Comparison of ENCODE assay signal across 15 cellular contexts in the genomic region with DNA sequence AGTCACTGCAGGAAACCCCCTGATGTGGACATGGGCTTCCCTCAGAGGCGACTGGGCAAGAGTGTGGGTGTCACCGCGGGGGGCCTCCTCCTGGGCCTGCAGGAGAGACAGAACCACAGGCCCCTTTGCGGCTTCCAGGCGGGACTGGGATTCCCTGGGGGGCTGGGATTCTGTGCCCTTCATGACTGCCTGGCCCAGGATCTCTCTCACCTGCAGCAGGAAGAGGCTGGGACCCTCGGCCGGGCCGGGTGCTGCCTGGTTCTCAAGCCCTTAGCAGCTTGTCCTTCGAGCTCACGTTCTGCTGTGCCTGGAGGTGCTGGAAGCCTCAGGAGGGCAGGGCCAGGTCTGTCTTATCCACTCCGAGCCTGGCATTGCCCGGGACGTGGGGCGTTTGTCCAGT. TPM values are rescaled to one million over a fixed set of nuclear protein-coding genes. Genes with fewer than 3 reads are reported as not detected.
DNase-seq lines count a peak whose midpoint lies in the region; ATAC-seq and TF ChIP-seq lines count a peak whose summit lies in the region.
"Had no signal": no experiment of that assay in that cellular context is flagged by ENCODE, and none has a peak within 500 bp of the region (broad histone marks: within the 10 kb centered on the region; RNA-seq: fewer than 3 reads in every experiment).

No MANE protein-coding gene starts in this region.

- DNase-seq in RWPE2 (ENCODE audit: low spot score) (peak; percentile 51), mucosa of descending colon (peak in 2 of 3 donors; percentile 14 to 29), sigmoid colon (no peak), coronary artery (ENCODE audit: low spot score) (no peak)
- no peak for DNase-seq in stimulated activated CD4-positive, alpha-beta T cell treated with anti-CD3 and anti-CD28 coated beads, Interleukin-12 subunit alpha, Interleukin-12 subunit beta, amount 100 ng/mL, for 4 hours
- DNase-seq in stimulated activated CD4-positive, alpha-beta T cell treated with anti-CD3 and anti-CD28 coated beads, Interleukin-4, amount 100 ng/mL, for 1 hour = no peak
- DNase-seq: ACHN; CD4-positive, CD25-positive, alpha-beta regulatory T cell; DMS53; GF-D8; HFFc6 had no signal

- H3K27ac ChIP-seq in HEK293 (ENCODE audit: extremely low read depth, low read depth, low read length) (no peak overlapping the region), RWPE2 (ENCODE audit: poor library complexity, severe bottlenecking) (no peak overlapping the region), sigmoid colon (peak overlapping the region in 3 of 4 donors; percentile 84 to 88 (median 85)), coronary artery (no peak overlapping the region)
- H3K27ac ChIP-seq: BLaER1 treated with 17β-estradiol and CSF1 and Interleukin-3, amounts not matched to agents 10 nM and 100 nM had no signal

- H3K36me3 ChIP-seq in HEK293 (ENCODE audit: control insufficient read depth in 2 of 2, insufficient read depth in 1 of 2, low read length in 2 of 2) = peaks cover 8 to 49% of the 10 kb centered on the region in 2 experiments; a peak in 2 of 3 replicates
- H3K36me3 ChIP-seq in RWPE2 (ENCODE audit: low read depth) = peaks cover 66% of the 10 kb centered on the region
- peaks cover 11% of the 10 kb centered on the region for H3K36me3 ChIP-seq in mucosa of descending colon (ENCODE audit: low read depth)
- H3K36me3 ChIP-seq in sigmoid colon = peaks cover 0 to 54% (median 30%) of the 10 kb centered on the region in 4 donors

- TF ChIP-seq EP300 in sigmoid colon (IDR thresholded peaks at IDR 0.05) = no peak

- H3K4me3 ChIP-seq in HEK293 (ENCODE audit: low read depth, low read length) (no peak overlapping the region), RWPE2 (ENCODE audit: severe bottlenecking) (no peak overlapping the region), mucosa of descending colon (no peak overlapping the region), sigmoid colon (no peak overlapping the region), coronary artery (no peak overlapping the region)
- H3K4me3 ChIP-seq: BLaER1 treated with 17β-estradiol and CSF1 and Interleukin-3, amounts not matched to agents 10 nM and 100 nM; HAP-1 had no signal

- no peak for TF ChIP-seq POLR2A in sigmoid colon (IDR thresholded peaks at IDR 0.05)

- CTCF ChIA-PET in HEK293 (lab: Yijun Ruan, JAX) = no interaction called here

- ATAC-seq in RWPE2 (ENCODE audit: low read depth) = no peak
- no peak for ATAC-seq in mucosa of descending colon
- no peak for ATAC-seq in GM18517 (IDR thresholded peaks at IDR 0.05; ENCODE audit: unreplicated experiment)

- H3K4me1 ChIP-seq in HEK293 (ENCODE audit: control insufficient read depth, insufficient read depth, low read length) (no peaks in the 10 kb centered on the region), RWPE2 (ENCODE audit: insufficient read depth, poor library complexity, severe bottlenecking) (no peaks in the 10 kb centered on the region), mucosa of descending colon (ENCODE audit: low read depth) (no peaks in the 10 kb centered on the region), sigmoid colon (peaks cover 0 to 29% (median 25%) of the 10 kb centered on the region in 4 donors)
- H3K4me1 ChIP-seq: HAP-1 had no signal

- intact Hi-C loops in mucosa of descending colon (cut with DNase I, micrococcal nuclease) (no loop called here), sigmoid colon (cut with DNase I) (loop anchor here (2.0 kb wide), 1 partner anchor 17 kb away; no protein-coding TSS in a partner anchor)

- POLR2A ChIA-PET in HEK293 (lab: Yijun Ruan, JAX) = no interaction called here

- WGBS in sigmoid colon, 2 donors = 89 to 95% methylated on average over 14 of the region's 14 CpGs

- H3K9me3 ChIP-seq in HEK293 (ENCODE audit: control insufficient read depth, insufficient read depth, low read depth, low read length) = no peaks in the 10 kb centered on the region
- no peaks in the 10 kb centered on the region for H3K9me3 ChIP-seq in RWPE2 (ENCODE audit: severe bottlenecking)
- no peaks in the 10 kb centered on the region for H3K9me3 ChIP-seq in mucosa of descending colon
- no peaks in the 10 kb centered on the region for H3K9me3 ChIP-seq in sigmoid colon
- H3K9me3 ChIP-seq: HAP-1 had no signal

- H3K27me3 ChIP-seq in RWPE2 (ENCODE audit: insufficient read depth, poor library complexity, severe bottlenecking) = no peaks in the 10 kb centered on the region
- no peaks in the 10 kb centered on the region for H3K27me3 ChIP-seq in sigmoid colon
- H3K27me3 ChIP-seq: BLaER1 treated with 17β-estradiol and CSF1 and Interleukin-3, amounts not matched to agents 10 nM and 100 nM had no signal

- TF ChIP-seq CTCF in HEK293 (tag by site-specific recombination; IDR thresholded peaks at IDR 0.05) (no peak), RWPE2 (IDR thresholded peaks at IDR 0.05; ENCODE audit: poor library complexity, severe bottlenecking) (no peak), mucosa of descending colon (IDR thresholded peaks at IDR 0.05) (no peak), sigmoid colon (IDR thresholded peaks at IDR 0.05) (no peak), coronary artery (IDR thresholded peaks at IDR 0.05) (no peak)

TF ChIP-seq in HEK293, 187 proteins besides CTCF, POLR2A, EP300 and RAD21:
- no peak for TF ChIP-seq ZNF658 (tag by site-specific recombination; IDR thresholded peaks at IDR 0.05)
- peak; percentile 85 for TF ChIP-seq ZIC2 (tag by site-specific recombination; IDR thresholded peaks at IDR 0.05)

RNA-seq across cellular contexts. Expression of gene SUN1, which starts 11.8 kb away (rescaled TPM):
- total RNA-seq in mucosa of descending colon (100 to 1,000 TPM; 151 to 179 (median 164) TPM), sigmoid colon (100 to 1,000 TPM; 108 to 130 (median 119) TPM)
- polyA plus RNA-seq in sigmoid colon = 10 to 100 TPM; 23.4 to 71.0 (median 30.1) TPM

RNA-seq across cellular contexts. Expression of gene GET4, which starts 32.3 kb away (rescaled TPM):
- total RNA-seq in mucosa of descending colon (10 to 100 TPM; 36.9 to 48.8 (median 48.2) TPM), sigmoid colon (10 to 100 TPM; 20.3 to 32.4 (median 25.4) TPM)
- 10 to 100 TPM; 25.8 to 51.4 (median 31.2) TPM for polyA plus RNA-seq in sigmoid colon

Comparison
In these comparisons a context has a peak if more than half of its experiments do, and no peak if none do; other contexts are left out.
1. H3K27ac ChIP-seq: peak in sigmoid colon (3 of 4); none in HEK293 (single experiment), RWPE2 (single experiment) and coronary artery (0 of 2).
2. DNase-seq: peak in RWPE2 (single experiment) and mucosa of descending colon (2 of 3); none in sigmoid colon (single experiment), coronary artery (single experiment), stimulated activated CD4-positive, alpha-beta T cell treated with anti-CD3 and anti-CD28 coated beads, Interleukin-12 subunit alpha, Interleukin-12 subunit beta, amount 100 ng/mL, for 4 hours (single experiment) and stimulated activated CD4-positive, alpha-beta T cell treated with anti-CD3 and anti-CD28 coated beads, Interleukin-4, amount 100 ng/mL, for 1 hour (single experiment).